ENCODE assay signal across 17 cellular contexts in the genomic region with DNA sequence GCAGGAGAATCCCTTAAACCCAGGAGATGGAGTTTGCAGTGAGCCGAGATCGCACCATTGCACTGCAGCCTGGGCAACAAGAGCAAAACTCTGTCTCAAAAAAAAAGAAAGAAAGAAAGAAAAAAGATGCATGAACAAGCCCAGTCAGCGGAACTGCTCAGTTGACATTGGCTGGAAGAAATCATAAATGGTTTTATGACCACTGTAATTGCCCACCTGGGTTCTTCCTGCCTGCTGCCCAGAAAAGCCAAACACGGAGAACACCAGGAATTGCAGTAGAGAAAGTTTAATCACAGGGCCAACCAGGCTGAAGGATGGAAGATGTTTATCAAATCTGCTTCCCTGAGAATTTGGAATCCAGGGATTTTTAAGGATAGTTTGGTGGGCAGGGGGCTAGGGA.
"Had no signal": no experiment of that assay in that cellular context is flagged by ENCODE, and none has a peak within 500 bp of the region (broad histone marks: within the 10 kb centered on the region; RNA-seq: fewer than 3 reads in every experiment).

No MANE protein-coding gene starts in this region.

- H3K4me3 ChIP-seq: coronary artery, heart left ventricle, pancreas, stomach, thoracic aorta, transverse colon had no signal

- H3K4me1 ChIP-seq: heart left ventricle, pancreas, stomach, transverse colon had no signal

- H3K36me3 Mint-ChIP-seq: natural killer cell treated with Interleukin-12 subunit alpha and Interleukin-12 subunit beta and Interleukin-15 and Interleukin-18, amount 100 ng/mL, for 72 hours had no signal

- H3K27me3 Mint-ChIP-seq: natural killer cell treated with Interleukin-12 subunit alpha and Interleukin-12 subunit beta and Interleukin-15 and Interleukin-18, amount 100 ng/mL, for 72 hours; progenitor cell of endocrine pancreas had no signal

- H3K9me3 Mint-ChIP-seq: natural killer cell treated with Interleukin-12 subunit alpha and Interleukin-12 subunit beta and Interleukin-15 and Interleukin-18, amount 100 ng/mL, for 72 hours had no signal

- H3K36me3 ChIP-seq: heart left ventricle, pancreas, stomach, thoracic aorta, transverse colon had no signal

- H3K9me3 ChIP-seq: heart left ventricle, pancreas, thoracic aorta, transverse colon had no signal

- H3K27ac ChIP-seq: coronary artery, heart left ventricle, pancreas, stomach, thoracic aorta, transverse colon had no signal

- H3K4me3 Mint-ChIP-seq: endodermal cell; natural killer cell treated with Interleukin-12 subunit alpha and Interleukin-12 subunit beta and Interleukin-15 and Interleukin-18, amount 100 ng/mL, for 72 hours had no signal

- DNase-seq: effector CD4-positive, alpha-beta T cell; endodermal cell; heart left ventricle; hippocampal formation; occipital lobe; right cardiac atrium; stimulated activated CD4-positive, alpha-beta T cell treated with anti-CD3 and anti-CD28 coated beads, Interleukin-4, amount 100 ng/mL, for 1 hour; stimulated activated CD8-positive, alpha-beta memory T cell treated with anti-CD3 and anti-CD28 coated beads, Interleukin-4, amount 100 ng/mL, for 48 hours; stimulated activated naive CD4-positive, alpha-beta T cell; stomach; substantia nigra; transverse colon had no signal

- ATAC-seq: heart left ventricle, right cardiac atrium had no signal

- H3K27ac Mint-ChIP-seq: endodermal cell, progenitor cell of endocrine pancreas had no signal

- H3K4me1 Mint-ChIP-seq: endodermal cell had no signal

- H3K27me3 ChIP-seq: heart left ventricle, pancreas, stomach, transverse colon had no signal
